9 cellular contexts compared by ENCODE assay signal in the genomic region with DNA sequence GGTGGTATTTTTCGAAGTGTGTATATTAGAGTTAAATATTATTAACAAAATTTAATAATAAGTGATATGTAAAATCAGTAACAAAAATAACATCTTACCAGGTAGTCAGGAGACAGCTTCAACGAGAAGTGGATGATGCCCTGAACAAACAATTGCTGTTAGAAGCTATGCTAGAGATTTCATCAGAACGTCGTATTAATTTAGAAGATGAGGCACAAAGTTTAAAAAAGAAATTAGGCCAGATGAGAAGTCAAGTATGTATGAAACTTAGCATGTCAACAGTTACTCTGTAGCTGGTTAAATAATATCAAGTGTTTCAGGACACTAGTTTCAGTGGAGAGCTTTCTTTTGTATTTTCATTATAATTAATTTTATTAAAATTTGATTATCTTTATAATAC. TPM values are rescaled to one million over a fixed set of nuclear protein-coding genes. Genes with fewer than 3 reads are reported as not detected.
"Had no signal": no experiment of that assay in that cellular context is flagged by ENCODE, and none has a peak within 500 bp of the region (broad histone marks: within the 10 kb centered on the region; RNA-seq: fewer than 3 reads in every experiment).

No MANE protein-coding gene starts in this region.

RNA-seq across cellular contexts. Expression of a gene that starts 34.0 kb away (rescaled TPM):
- total RNA-seq: PC-3, PC-9, Peyer's patch, Right ventricle myocardium inferior, Right ventricle myocardium superior, RPMI7951, SJCRH30, SJSA1 had no signal
- polyA plus RNA-seq: SK-N-SH had no signal
